Comparison of ENCODE assay signal across 13 cellular contexts in genomic region chr14:34436118-34436905, GRCh38. TPM values are rescaled to one million over a fixed set of nuclear protein-coding genes. Genes with fewer than 3 reads are reported as not detected.
DNase-seq lines count a peak whose midpoint lies in the region; ATAC-seq, FAIRE-seq and TF ChIP-seq lines count a peak whose summit lies in the region.
"Had no signal": no experiment of that assay in that cellular context is flagged by ENCODE, and none has a peak within 500 bp of the region (broad histone marks: within the 10 kb centered on the region; RNA-seq: fewer than 3 reads in every experiment).

No MANE protein-coding gene starts in this region.

- peaks cover 27% of the 10 kb centered on the region for H3K4me1 Mint-ChIP-seq in activated B cell treated with CpG ODN at 0.5 μM for 24 hours

- no peak for TF ChIP-seq CTCF in activated B cell treated with CpG ODN at 0.5 μM for 24 hours (IDR thresholded peaks at IDR 0.05)

- CTCF ChIA-PET in activated B cell treated with CpG ODN at 0.5 μM for 24 hours (lab: Charles Lee) = no interaction called here

- intact Hi-C loops in activated B cell treated with CpG ODN at 0.5 μM for 24 hours (cut with micrococcal nuclease) = no loop called here

- FAIRE-seq in urothelium cell line (lab: Jason Lieb, UNC) = no peak

- no peaks in the 10 kb centered on the region for H3K9me3 Mint-ChIP-seq in activated B cell treated with CpG ODN at 0.5 μM for 24 hours

- no peaks in the 10 kb centered on the region for H3K27me3 Mint-ChIP-seq in activated B cell treated with CpG ODN at 0.5 μM for 24 hours

- ATAC-seq in activated B cell treated with CpG ODN at 0.5 μM for 24 hours (ENCODE audit: low read depth) = no peak

- peak overlapping the region; percentile 6 for H3K27ac Mint-ChIP-seq in activated B cell treated with CpG ODN at 0.5 μM for 24 hours

- H3K36me3 Mint-ChIP-seq in activated B cell treated with CpG ODN at 0.5 μM for 24 hours (ENCODE audit: low read depth) = no peaks in the 10 kb centered on the region

- no peak overlapping the region for H3K4me3 Mint-ChIP-seq in activated B cell treated with CpG ODN at 0.5 μM for 24 hours

- POLR2A ChIA-PET in activated B cell treated with CpG ODN at 0.5 μM for 24 hours (lab: Charles Lee) = no interaction called here

- peak; percentile 18 for DNase-seq in AG20443 (ENCODE audit: low spot score)
- peak; percentile 36 for DNase-seq in HS-5 (ENCODE audit: low read depth)
- no peak for DNase-seq in activated B cell treated with CpG ODN at 0.5 μM for 24 hours
- peak; percentile 95 for DNase-seq in iris pigment epithelial cell (ENCODE audit: low read depth)
- DNase-seq in urothelium cell line (ENCODE audit: low spot score) = no peak
- DNase-seq in stimulated activated CD4-positive, alpha-beta T cell treated with anti-CD3 and anti-CD28 coated beads, Interleukin-4, amount 100 ng/mL, for 1 hour = no peak
- no peak for DNase-seq in GDM1 (lab: John Stamatoyannopoulos, UW)
- no peak for DNase-seq in Kasumi-1 (lab: John Stamatoyannopoulos, UW)
- DNase-seq: aorta; BE2C; NCI-H1417 treated with DMSO at 0.1 percent for 48 hours; nucleus accumbens; stimulated activated CD4-positive, alpha-beta T cell treated with anti-CD3 and anti-CD28 coated beads, Interleukin-2, amount 100 ng/mL, for 24 hours had no signal

RNA-seq across cellular contexts. Expression of gene SPTSSA, which starts 25.7 kb away (rescaled TPM):
- total RNA-seq in activated B cell treated with CpG ODN at 0.5 μM for 24 hours = 6.2 and 7.5 TPM in 2 replicates

Comparison
In these comparisons a context has a peak if more than half of its experiments do, and no peak if none do; other contexts are left out.
1. DNase-seq: peak in AG20443 (single experiment), HS-5 (single experiment) and iris pigment epithelial cell (single experiment); none in activated B cell treated with CpG ODN at 0.5 μM for 24 hours (single experiment), urothelium cell line (single experiment), stimulated activated CD4-positive, alpha-beta T cell treated with anti-CD3 and anti-CD28 coated beads, Interleukin-4, amount 100 ng/mL, for 1 hour (single experiment), GDM1 (single experiment) and Kasumi-1 (0 of 2).